24 cellular contexts compared by ENCODE assay signal in genomic region chr5:13944564-13945195, GRCh38. TPM values are rescaled to one million over a fixed set of nuclear protein-coding genes. Genes with fewer than 3 reads are reported as not detected.
DNase-seq lines count a peak whose midpoint lies in the region; ATAC-seq and TF ChIP-seq lines count a peak whose summit lies in the region.
"Had no signal": no experiment of that assay in that cellular context is flagged by ENCODE, and none has a peak within 500 bp of the region (broad histone marks: within the 10 kb centered on the region; RNA-seq: fewer than 3 reads in every experiment).

Gene DNAH5 (minus strand): TSS chr5:13944688. CDS start chr5:13944438, 250 bp downstream.

- H3K4me3 ChIP-seq in lower lobe of right lung, result no peak within 1 kb of the TSS
- no peak within 1 kb of the TSS for H3K4me3 ChIP-seq in right atrium auricular region
- H3K4me3 ChIP-seq: neural progenitor cell had no signal

- DNase-seq in DMS153 (lab: John Stamatoyannopoulos, UW) (peak; percentile 71), DMS153 treated with DMSO at 0.1 percent for 48 hours (lab: John Stamatoyannopoulos, UW; ENCODE audit: unreplicated experiment) (no peak), NCI-H1105 treated with DMSO at 0.1 percent for 48 hours (lab: John Stamatoyannopoulos, UW) (peak; percentile 98), lower lobe of right lung (no peak), right atrium auricular region (ENCODE audit: low spot score) (no peak), mesenteric fat pad (ENCODE audit: low spot score) (no peak)
- DNase-seq: 8988T; activated CD4-positive, alpha-beta memory T cell treated with anti-CD3 and anti-CD28 coated beads, Interleukin-2, amount 10 ng/mL, durations not matched to agents 7 days and 5 days; activated naive CD8-positive, alpha-beta T cell treated with anti-CD3 and anti-CD28 coated beads, Interleukin-2, amount 50 U/mL, for 24 hours; CD4-positive, alpha-beta T cell; effector CD8-positive, alpha-beta T cell; EL; hypothalamus; MV-4-11; NCI-H2107; stimulated activated CD4-positive, alpha-beta T cell treated with anti-CD3 and anti-CD28 coated beads, Interleukin-12 subunit alpha, Interleukin-12 subunit beta, amount 100 ng/mL, for 4 hours; T-helper 1 cell; WERI-Rb-1 had no signal

- H3K27ac ChIP-seq in VCaP (peak within 1 kb of the TSS; percentile 97), lower lobe of right lung (no peak within 1 kb of the TSS), right atrium auricular region (no peak within 1 kb of the TSS)
- H3K27ac ChIP-seq: neural progenitor cell, WERI-Rb-1 had no signal

- ATAC-seq in lower lobe of right lung (no peak), GM21515 (IDR thresholded peaks at IDR 0.05; ENCODE audit: unreplicated experiment) (no peak)
- ATAC-seq: activated naive CD8-positive, alpha-beta T cell treated with anti-CD3 and anti-CD28 coated beads, Interleukin-2, amount 50 U/mL, for 24 hours; HepG2; Right ventricle myocardium inferior; stimulated activated memory B cell treated with anti-CD40 and anti-IgM and Interleukin-4, amounts not matched to agents 10 μg/mL and 1 μg/mL and 100 μg/mL, for 72 hours had no signal

- TF ChIP-seq CTCF in VCaP (conservative IDR thresholded peaks at IDR 0.05) (no peak), lower lobe of right lung (IDR thresholded peaks at IDR 0.05) (no peak), right atrium auricular region (IDR thresholded peaks at IDR 0.05) (no peak)

- H3K4me1 ChIP-seq in lower lobe of right lung (no peaks in the 10 kb centered on the region), right atrium auricular region (no peaks in the 10 kb centered on the region)

- H3K36me3 ChIP-seq in lower lobe of right lung, result no peaks in the 10 kb centered on the region
- H3K36me3 ChIP-seq in right atrium auricular region, result no peaks in the 10 kb centered on the region
- H3K36me3 ChIP-seq: neural progenitor cell, WERI-Rb-1 had no signal

- H3K27me3 ChIP-seq in lower lobe of right lung (ENCODE audit: low read depth), result no peaks in the 10 kb centered on the region
- H3K27me3 ChIP-seq in right atrium auricular region, result no peaks in the 10 kb centered on the region

- intact Hi-C loops in lower lobe of right lung (cut with DNase I), result no loop called here

- H3K9me3 ChIP-seq in lower lobe of right lung (no peaks in the 10 kb centered on the region), right atrium auricular region (no peaks in the 10 kb centered on the region)

RNA-seq across cellular contexts. Expression of gene DNAH5, which starts in this region (rescaled TPM):
- total RNA-seq in lower lobe of right lung (13.8 TPM), right atrium auricular region (under 1 TPM in 1 of 2 donors, not detected in 1; 0.08 TPM), mesenteric fat pad (0.35 TPM)
- total RNA-seq: activated CD4-positive, alpha-beta memory T cell treated with anti-CD3 and anti-CD28 coated beads, Interleukin-2, amount 10 ng/mL, durations not matched to agents 7 days and 5 days; CD4-positive, alpha-beta T cell had no signal

Comparison
In these comparisons a context has a peak if more than half of its experiments do, and no peak if none do; other contexts are left out.
1. RNA of gene DNAH5 (total RNA-seq): 13.8 TPM in lower lobe of right lung (single experiment); 0.35 TPM in mesenteric fat pad (single experiment) and 0.08 TPM in right atrium auricular region; every median in the first group is over 10 times any median in the second.
2. DNase-seq: peak in DMS153 (single experiment) and NCI-H1105 treated with DMSO at 0.1 percent for 48 hours (single experiment); none in DMS153 treated with DMSO at 0.1 percent for 48 hours (single experiment), lower lobe of right lung (single experiment), right atrium auricular region (single experiment) and mesenteric fat pad (single experiment).